In the genomic region with DNA sequence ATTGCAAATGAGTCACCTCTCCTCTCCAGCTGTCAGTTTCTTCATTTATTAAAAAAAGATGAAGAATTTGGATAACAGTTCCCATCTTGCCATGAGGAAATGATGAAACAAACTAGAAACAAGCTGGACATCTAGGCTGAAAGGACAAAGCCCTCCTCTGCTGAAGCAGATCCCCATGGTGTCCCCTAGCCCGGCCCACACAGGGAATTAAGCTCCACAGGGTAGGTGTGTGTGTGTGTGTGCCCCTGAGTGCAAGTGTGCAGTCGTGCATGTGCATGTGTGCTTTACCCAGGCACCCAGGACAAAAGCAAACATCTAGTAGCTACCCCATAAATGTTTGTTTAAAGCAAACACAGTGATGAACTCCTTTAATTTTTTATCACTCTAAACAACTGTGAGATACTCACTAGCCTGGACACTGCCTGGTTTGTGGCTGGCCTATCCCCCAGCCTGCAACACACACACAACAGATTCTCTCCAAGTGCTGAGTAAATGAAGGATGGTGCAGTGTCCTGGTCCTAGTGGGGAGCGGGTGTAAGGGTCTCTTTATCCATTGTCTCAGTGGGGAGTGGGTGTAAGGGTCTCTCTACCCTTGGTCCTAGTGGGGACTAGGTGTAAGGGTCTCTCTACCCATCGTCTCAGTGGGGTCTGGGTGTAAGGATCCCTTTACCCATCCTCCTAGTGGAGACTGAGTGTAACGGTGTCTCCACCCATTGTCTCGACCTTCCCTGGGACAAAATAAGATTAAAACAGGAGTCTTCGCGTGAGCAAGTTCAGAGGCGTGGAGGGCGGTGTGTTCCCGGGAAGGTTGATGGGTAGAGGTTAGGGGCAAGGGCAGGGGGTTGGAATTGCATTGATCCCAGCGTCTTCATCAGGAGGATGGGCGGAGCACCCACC, we compare ENCODE assay signal across 8 cellular contexts. TPM values are rescaled to one million over a fixed set of nuclear protein-coding genes. Genes with fewer than 3 reads are reported as not detected.
A peak's percentile ranks its signal among the peaks of the same experiment; 100 is the strongest.
DNase-seq lines count a peak whose midpoint lies in the region; ATAC-seq, FAIRE-seq and TF ChIP-seq lines count a peak whose summit lies in the region.

No MANE protein-coding gene starts in this region.

- peaks cover 4% of the 10 kb centered on the region for H3K27me3 ChIP-seq in CD4-positive, alpha-beta memory T cell (ENCODE audit: insufficient read depth, low read length)
- H3K27me3 ChIP-seq in bronchial epithelial cell (ENCODE audit: control insufficient read depth, insufficient read depth, low read length) (no peaks in the 10 kb centered on the region), layer of hippocampus (ENCODE audit: control insufficient read depth, insufficient read depth, low read length) (peaks cover 26% of the 10 kb centered on the region), tibial nerve (no peaks in the 10 kb centered on the region)

- in situ Hi-C loops in KBM-7 (cut with MboI; ENCODE audit: low pct_unique_long_range_greater_than_20kb, low sequenced_read_pairs): no loop called here

- H3K9me3 Mint-ChIP-seq in CD4-positive, alpha-beta memory T cell: peaks cover 0 to 18% (median 13%) of the 10 kb centered on the region in 8 donors

- ATAC-seq in HG03571 (IDR thresholded peaks at IDR 0.05; ENCODE audit: unreplicated experiment): no peak

- TF ChIP-seq EP300 in tibial nerve (IDR thresholded peaks at IDR 0.05): no peak

- CTCF ChIA-PET in CD4-positive, alpha-beta memory T cell (lab: Charles Lee; ENCODE audit: partially characterized antibody): interaction anchor here (0.6 kb wide), 1 partner anchor 270 kb away, joined by 3 read pairs; no protein-coding TSS in a partner anchor

- H3K9me3 ChIP-seq in CD4-positive, alpha-beta memory T cell (ENCODE audit: control insufficient read depth in 1 of 2, low read length in 2 of 2): no peaks in the 10 kb centered on the region
- peaks cover 0 to 11% (median 3%) of the 10 kb centered on the region in 4 donors for H3K9me3 ChIP-seq in tibial nerve

- FAIRE-seq in bronchial epithelial cell (lab: Jason Lieb, UNC): no peak

- H3K36me3 ChIP-seq in CD4-positive, alpha-beta memory T cell (ENCODE audit: insufficient read depth, low read length): no peaks in the 10 kb centered on the region
- H3K36me3 ChIP-seq in bronchial epithelial cell (ENCODE audit: control insufficient read depth, insufficient read depth, low read length): no peaks in the 10 kb centered on the region
- H3K36me3 ChIP-seq in tibial nerve: peaks cover 0 to 6% (median 0%) of the 10 kb centered on the region in 3 donors

- POLR2A ChIA-PET in CD4-positive, alpha-beta memory T cell (lab: Charles Lee; ENCODE audit: partially characterized antibody): no interaction called here

- no peak overlapping the region for H3K4me3 ChIP-seq in CD4-positive, alpha-beta memory T cell (ENCODE audit: low read length in 2 of 2)
- peak overlapping the region; percentile 51 for H3K4me3 ChIP-seq in bronchial epithelial cell (ENCODE audit: low read depth, low read length)
- H3K4me3 ChIP-seq in tibial nerve: peak overlapping the region; percentile 40 to 76 (median 50)

- no peak for TF ChIP-seq POLR2A in tibial nerve (IDR thresholded peaks at IDR 0.05)

- intact Hi-C loops in CD4-positive, alpha-beta memory T cell (cut with micrococcal nuclease): no loop called here

- H3K36me3 Mint-ChIP-seq in CD4-positive, alpha-beta memory T cell: peaks cover 0 to 2% of the 10 kb centered on the region in 2 donors

- H3K27ac Mint-ChIP-seq in CD4-positive, alpha-beta memory T cell: peak overlapping the region in 6 of 7 donors; percentile 22 to 85 (median 40)

- WGBS in tibial nerve, 2 donors: 17 to 21% methylated on average over 13 of the region's 13 CpGs

- H3K27me3 Mint-ChIP-seq in CD4-positive, alpha-beta memory T cell: peaks cover 11 to 34% of the 10 kb centered on the region in 2 donors

- H3K4me3 Mint-ChIP-seq in CD4-positive, alpha-beta memory T cell: peak overlapping the region; percentile 71 to 90 (median 84)

- H3K4me1 ChIP-seq in CD4-positive, alpha-beta memory T cell (ENCODE audit: insufficient read depth, low read length): peaks cover 5% of the 10 kb centered on the region
- peaks cover 0 to 65% (median 12%) of the 10 kb centered on the region in 4 donors for H3K4me1 ChIP-seq in tibial nerve

- no peak for DNase-seq in CD4-positive, alpha-beta memory T cell
- peak; percentile 38 for DNase-seq in KBM-7
- peak; percentile 42 for DNase-seq in bronchial epithelial cell (ENCODE audit: low read depth)
- DNase-seq in tibial nerve (ENCODE audit: low spot score in 2 of 2): no peak
- no peak for DNase-seq in islet precursor cell
- no peak for DNase-seq in putamen (ENCODE audit: low spot score)

- H3K27ac ChIP-seq in CD4-positive, alpha-beta memory T cell (ENCODE audit: low read depth, low read length): no peak overlapping the region
- H3K27ac ChIP-seq in layer of hippocampus (ENCODE audit: low read depth, low read length) (peak overlapping the region; percentile 46), tibial nerve (peak overlapping the region; percentile 40 to 95 (median 82))

- TF ChIP-seq CTCF in bronchial epithelial cell (IDR thresholded peaks at IDR 0.05; ENCODE audit: insufficient read depth, low read length, severe bottlenecking): peak; percentile 50
- TF ChIP-seq CTCF in tibial nerve (IDR thresholded peaks at IDR 0.05): peak in 3 of 5 experiments; percentile 37 to 59 (median 49)

- peaks cover 14 to 47% (median 27%) of the 10 kb centered on the region in 4 donors for H3K4me1 Mint-ChIP-seq in CD4-positive, alpha-beta memory T cell

RNA-seq across cellular contexts. Expression of gene EVC, which starts 0.7 kb away (rescaled TPM):
- 1 to 10 TPM; 2.1 to 2.9 TPM for total RNA-seq in CD4-positive, alpha-beta memory T cell
- under 1 TPM in 1 of 2 donors, not detected in 1; 0.17 TPM for polyA plus RNA-seq in CD4-positive, alpha-beta memory T cell
- 9.5 and 12.9 TPM in 2 replicates for total RNA-seq in bronchial epithelial cell
- total RNA-seq in tibial nerve: 100 to 1,000 TPM in 2 of 4 donors, 10 to 100 TPM in 2; 89.8 to 134 (median 99.6) TPM

RNA-seq across cellular contexts. Expression of gene EVC2, which starts 2.0 kb away (rescaled TPM):
- total RNA-seq in CD4-positive, alpha-beta memory T cell: 1 to 10 TPM; 3.2 to 3.3 TPM
- polyA plus RNA-seq in CD4-positive, alpha-beta memory T cell: under 1 TPM; 0.31 to 0.86 TPM
- total RNA-seq in bronchial epithelial cell: 8.2 and 9.5 TPM in 2 replicates
- 10 to 100 TPM; 26.7 to 37.3 (median 29.0) TPM for total RNA-seq in tibial nerve

Comparison
In these comparisons a context has a peak if more than half of its experiments do, and no peak if none do; other contexts are left out.
1. DNase-seq: peak in KBM-7 (single experiment) and bronchial epithelial cell (single experiment); none in CD4-positive, alpha-beta memory T cell (0 of 5), tibial nerve (0 of 2), islet precursor cell (single experiment) and putamen (single experiment).
2. H3K4me3 ChIP-seq: peak in bronchial epithelial cell (single experiment) and tibial nerve (4 of 4); none in CD4-positive, alpha-beta memory T cell (0 of 2).